In the genomic region with DNA sequence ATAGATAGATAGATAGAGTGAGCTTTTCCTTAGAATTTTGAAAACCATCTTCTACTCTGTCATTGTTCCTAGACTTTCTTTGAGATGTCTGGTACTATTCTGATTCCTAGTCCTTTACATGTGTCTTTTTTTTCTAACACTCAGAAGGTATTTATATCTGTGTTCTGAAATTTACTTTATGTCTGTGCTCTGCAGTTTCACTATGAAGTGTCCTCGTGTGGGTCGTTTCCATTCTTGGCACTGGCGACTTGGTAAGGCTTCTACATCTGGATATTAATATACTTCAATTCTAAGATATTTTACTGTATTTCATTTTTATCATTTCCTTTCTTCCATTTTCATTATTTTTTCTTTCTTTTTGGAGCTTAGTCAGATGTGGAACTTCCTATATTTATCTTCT, we compare ENCODE assay signal across 17 cellular contexts.
A peak's percentile ranks its signal among the peaks of the same experiment; 100 is the strongest.
DNase-seq lines count a peak whose midpoint lies in the region; ATAC-seq, FAIRE-seq and TF ChIP-seq lines count a peak whose summit lies in the region.
"Had no signal": no experiment of that assay in that cellular context is flagged by ENCODE, and none has a peak within 500 bp of the region (broad histone marks: within the 10 kb centered on the region; RNA-seq: fewer than 3 reads in every experiment).

No MANE protein-coding gene starts in this region.

- TF ChIP-seq POLR2A in GM12892 (IDR thresholded peaks at IDR 0.05; ENCODE audit: low read depth, low read length): no peak

- H3K27ac Mint-ChIP-seq in CD4-positive, alpha-beta T cell: no peak overlapping the region
- H3K27ac Mint-ChIP-seq: IgD-negative memory B cell had no signal

- H3K9me3 Mint-ChIP-seq in CD4-positive, alpha-beta T cell: no peaks in the 10 kb centered on the region
- H3K9me3 Mint-ChIP-seq: IgD-negative memory B cell had no signal

- POLR2A ChIA-PET in CD4-positive, alpha-beta T cell (lab: Charles Lee): no interaction called here

- H3K36me3 Mint-ChIP-seq in CD4-positive, alpha-beta T cell (ENCODE audit: low read depth): no peaks in the 10 kb centered on the region
- H3K36me3 Mint-ChIP-seq: IgD-negative memory B cell had no signal

- ATAC-seq in GM19395 (IDR thresholded peaks at IDR 0.05; ENCODE audit: unreplicated experiment): peak; percentile 75
- peak; percentile 55 for ATAC-seq in HG02623 (IDR thresholded peaks at IDR 0.05; ENCODE audit: unreplicated experiment)
- ATAC-seq in HG03342 (IDR thresholded peaks at IDR 0.05; ENCODE audit: unreplicated experiment): peak; percentile 41
- no peak for ATAC-seq in CD4-positive, alpha-beta T cell (ENCODE audit: poor library complexity)
- ATAC-seq: left colon, PC-3 had no signal

- CTCF ChIA-PET in CD4-positive, alpha-beta T cell (lab: Charles Lee): no interaction called here

- no peaks in the 10 kb centered on the region for H3K9me3 ChIP-seq in CD4-positive, alpha-beta T cell (ENCODE audit: control insufficient read depth, low read length)
- H3K9me3 ChIP-seq: Caco-2, SK-N-SH, suprapubic skin had no signal

- DNase-seq in GM12892 (ENCODE audit: insufficient read length): no peak
- no peak for DNase-seq in NOMO-1 treated with DMSO at 0.1 percent for 48 hours (lab: John Stamatoyannopoulos, UW; ENCODE audit: unreplicated experiment)
- no peak for DNase-seq in CD4-positive, alpha-beta T cell
- DNase-seq in putamen (ENCODE audit: low spot score): no peak
- no peak for DNase-seq in foreskin fibroblast
- DNase-seq: Caco-2, dermis blood vessel endothelial cell, left colon, NCI-H1417 treated with DMSO at 0.1 percent for 48 hours, PC-3, SK-N-SH had no signal

- H3K27me3 Mint-ChIP-seq in CD4-positive, alpha-beta T cell: peaks cover 53% of the 10 kb centered on the region

- no peaks in the 10 kb centered on the region for H3K4me1 Mint-ChIP-seq in CD4-positive, alpha-beta T cell (ENCODE audit: low read depth)

- H3K27me3 ChIP-seq in CD4-positive, alpha-beta T cell (ENCODE audit: control insufficient read depth, insufficient read depth, low read length): peaks cover 9% of the 10 kb centered on the region
- H3K27me3 ChIP-seq: hepatocyte, suprapubic skin had no signal

- intact Hi-C loops in CD4-positive, alpha-beta T cell (cut with DNase I, micrococcal nuclease): no loop called here

- no peak for TF ChIP-seq CTCF in CD4-positive, alpha-beta T cell (IDR thresholded peaks at IDR 0.05)
- TF ChIP-seq CTCF in foreskin fibroblast (IDR thresholded peaks at IDR 0.05; ENCODE audit: low read depth, low read length): no peak

- H3K4me3 Mint-ChIP-seq in CD4-positive, alpha-beta T cell: no peak overlapping the region
- H3K4me3 Mint-ChIP-seq: IgD-negative memory B cell had no signal

- peak; percentile 64 for FAIRE-seq in GM12892 (lab: Jason Lieb, UNC)

- no peak overlapping the region for H3K4me3 ChIP-seq in foreskin fibroblast (ENCODE audit: low read depth in 1 of 2, low read length in 2 of 2)
- H3K4me3 ChIP-seq: hepatocyte, suprapubic skin had no signal

- H3K27ac ChIP-seq in CD4-positive, alpha-beta T cell (ENCODE audit: low read depth, low read length): no peak overlapping the region
- H3K27ac ChIP-seq: hepatocyte, suprapubic skin had no signal
